Comparison of ENCODE assay signal across 15 cellular contexts in the genomic region with DNA sequence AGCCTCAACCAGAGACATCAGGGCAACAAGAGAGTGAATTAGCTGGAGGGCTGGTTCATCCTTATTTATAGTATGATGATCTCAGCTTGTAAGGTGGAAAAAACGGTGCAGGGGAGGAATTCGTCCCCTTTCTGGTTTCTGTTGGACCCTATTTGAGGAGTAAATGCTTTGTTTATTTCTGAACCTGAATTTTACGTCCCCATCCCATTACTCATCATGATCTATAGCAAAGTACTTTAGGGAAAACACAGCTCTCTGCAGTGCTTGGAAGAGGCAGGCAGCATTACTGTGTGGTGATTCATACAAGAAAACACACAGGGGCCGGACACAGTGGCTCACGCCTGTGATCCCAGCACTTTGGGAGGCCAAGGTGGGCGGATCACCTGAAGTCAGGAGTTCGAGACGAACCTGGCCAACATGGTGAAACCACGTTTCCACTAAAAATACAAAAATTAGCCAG. TPM values are rescaled to one million over a fixed set of nuclear protein-coding genes. Genes with fewer than 3 reads are reported as not detected.
A peak's percentile ranks its signal among the peaks of the same experiment; 100 is the strongest.
DNase-seq lines count a peak whose midpoint lies in the region; ATAC-seq and TF ChIP-seq lines count a peak whose summit lies in the region.
"Had no signal": no experiment of that assay in that cellular context is flagged by ENCODE, and none has a peak within 500 bp of the region (broad histone marks: within the 10 kb centered on the region; RNA-seq: fewer than 3 reads in every experiment).

No MANE protein-coding gene starts in this region.

- H3K36me3 Mint-ChIP-seq in activated naive CD4-positive, alpha-beta T cell treated with anti-CD3 and anti-CD28 coated beads, Interleukin-2, amount 10 ng/mL, durations not matched to agents 7 days and 5 days, result no peaks in the 10 kb centered on the region
- H3K36me3 Mint-ChIP-seq: memory B cell had no signal

- no peaks in the 10 kb centered on the region for H3K9me3 Mint-ChIP-seq in activated naive CD4-positive, alpha-beta T cell treated with anti-CD3 and anti-CD28 coated beads, Interleukin-2, amount 10 ng/mL, durations not matched to agents 7 days and 5 days
- H3K9me3 Mint-ChIP-seq: activated T-helper 2 cell treated with anti-CD3 and anti-CD28 coated beads, Interferon-gamma antibody, Interleukin-2, Interleukin-4, amounts not matched to agents 10 μg/mL and 5 μg/mL and 100 μg/mL, durations not matched to agents 14 hours and 24 hours and 36 hours; memory B cell had no signal

- H3K4me1 ChIP-seq in HUES48 (ENCODE audit: control insufficient read depth, insufficient read depth, low read length), result no peaks in the 10 kb centered on the region

- CTCF ChIA-PET in activated naive CD4-positive, alpha-beta T cell treated with anti-CD3 and anti-CD28 coated beads, Interleukin-2, amount 10 ng/mL, durations not matched to agents 7 days and 5 days (lab: Charles Lee), result interaction anchor here (2.5 kb wide), 1 partner anchor 9 kb away, joined by 7 read pairs; no protein-coding TSS in a partner anchor

- no peak for TF ChIP-seq CTCF in cardiac fibroblast (IDR thresholded peaks at IDR 0.05; ENCODE audit: low read depth, low read length)

- H3K36me3 ChIP-seq in HUES48 (ENCODE audit: control insufficient read depth, insufficient read depth, low read length), result no peaks in the 10 kb centered on the region

- DNase-seq in AG08395 (ENCODE audit: low spot score) (peak; percentile 89), cardiac fibroblast (ENCODE audit: low read depth in 2 of 2) (peak; percentile 49 to 81), lung microvascular endothelial cell (ENCODE audit: low read depth in 2 of 2) (peak; percentile 17 to 83), left lobe of liver (ENCODE audit: low spot score) (no peak), NCI-H774 (lab: John Stamatoyannopoulos, UW) (no peak)
- no peak for DNase-seq in activated naive CD4-positive, alpha-beta T cell treated with anti-CD3 and anti-CD28 coated beads, Interleukin-2, amount 10 ng/mL, durations not matched to agents 7 days and 5 days
- DNase-seq: activated CD4-positive, alpha-beta T cell treated with anti-CD3 and anti-CD28 coated beads for 1 hour; cerebellar nuclear complex; SHP77 treated with DMSO at 0.1 percent for 48 hours; substantia nigra had no signal

- H3K4me3 ChIP-seq in HUES48 (ENCODE audit: low read depth, low read length) (no peak overlapping the region), cardiac fibroblast (replicated peaks in 1 of 2; ENCODE audit: low read depth in 2 of 2, low read length in 2 of 2) (no peak overlapping the region)

- H3K4me1 Mint-ChIP-seq in activated naive CD4-positive, alpha-beta T cell treated with anti-CD3 and anti-CD28 coated beads, Interleukin-2, amount 10 ng/mL, durations not matched to agents 7 days and 5 days, result no peaks in the 10 kb centered on the region
- H3K4me1 Mint-ChIP-seq: memory B cell had no signal

- no peaks in the 10 kb centered on the region for H3K27me3 ChIP-seq in HUES48 (ENCODE audit: control insufficient read depth, insufficient read depth, low read length)

- no peak for ATAC-seq in left lobe of liver
- ATAC-seq in GM19351 (IDR thresholded peaks at IDR 0.05; ENCODE audit: unreplicated experiment), result no peak

- H3K9me3 ChIP-seq in HUES48 (ENCODE audit: control insufficient read depth, insufficient read depth, low read length), result no peaks in the 10 kb centered on the region

- peak overlapping the region; percentile 43 for H3K27ac ChIP-seq in HUES48 (ENCODE audit: low read depth, low read length)

- H3K9ac ChIP-seq in HUES48 (ENCODE audit: low read depth, low read length), result no peak overlapping the region

- H3K4me3 Mint-ChIP-seq in activated naive CD4-positive, alpha-beta T cell treated with anti-CD3 and anti-CD28 coated beads, Interleukin-2, amount 10 ng/mL, durations not matched to agents 7 days and 5 days, result no peak overlapping the region
- H3K4me3 Mint-ChIP-seq: memory B cell had no signal

- H3K27ac Mint-ChIP-seq in activated naive CD4-positive, alpha-beta T cell treated with anti-CD3 and anti-CD28 coated beads, Interleukin-2, amount 10 ng/mL, durations not matched to agents 7 days and 5 days, result no peak overlapping the region
- H3K27ac Mint-ChIP-seq: activated T-helper 2 cell treated with anti-CD3 and anti-CD28 coated beads, Interferon-gamma antibody, Interleukin-2, Interleukin-4, amounts not matched to agents 10 μg/mL and 5 μg/mL and 100 μg/mL, durations not matched to agents 14 hours and 24 hours and 36 hours; memory B cell had no signal

- peaks cover 3% of the 10 kb centered on the region for H3K27me3 Mint-ChIP-seq in activated naive CD4-positive, alpha-beta T cell treated with anti-CD3 and anti-CD28 coated beads, Interleukin-2, amount 10 ng/mL, durations not matched to agents 7 days and 5 days

RNA-seq across cellular contexts. Expression of gene VAT1L, which starts 8.0 kb away (rescaled TPM):
- total RNA-seq in lung microvascular endothelial cell (0.20 and 3.3 TPM in 2 replicates), left lobe of liver (0.23 TPM)
- total RNA-seq: activated T-helper 2 cell treated with anti-CD3 and anti-CD28 coated beads, Interferon-gamma antibody, Interleukin-2, Interleukin-4, amounts not matched to agents 10 μg/mL and 5 μg/mL and 100 μg/mL, durations not matched to agents 14 hours and 24 hours and 36 hours; NCI-H460 had no signal

RNA-seq across cellular contexts. Expression of gene NUDT7, which starts 58.1 kb away (rescaled TPM):
- 5.2 and 6.2 TPM in 2 replicates for total RNA-seq in lung microvascular endothelial cell
- total RNA-seq in left lobe of liver, result 24.2 TPM

Comparison
In these comparisons a context has a peak if more than half of its experiments do, and no peak if none do; other contexts are left out.
1. DNase-seq: peak in AG08395 (single experiment), cardiac fibroblast (2 of 2) and lung microvascular endothelial cell (2 of 2); none in left lobe of liver (single experiment), activated naive CD4-positive, alpha-beta T cell treated with anti-CD3 and anti-CD28 coated beads, Interleukin-2, amount 10 ng/mL, durations not matched to agents 7 days and 5 days (single experiment) and NCI-H774 (single experiment).